Comparison of ENCODE assay signal across 36 cellular contexts in the genomic region with DNA sequence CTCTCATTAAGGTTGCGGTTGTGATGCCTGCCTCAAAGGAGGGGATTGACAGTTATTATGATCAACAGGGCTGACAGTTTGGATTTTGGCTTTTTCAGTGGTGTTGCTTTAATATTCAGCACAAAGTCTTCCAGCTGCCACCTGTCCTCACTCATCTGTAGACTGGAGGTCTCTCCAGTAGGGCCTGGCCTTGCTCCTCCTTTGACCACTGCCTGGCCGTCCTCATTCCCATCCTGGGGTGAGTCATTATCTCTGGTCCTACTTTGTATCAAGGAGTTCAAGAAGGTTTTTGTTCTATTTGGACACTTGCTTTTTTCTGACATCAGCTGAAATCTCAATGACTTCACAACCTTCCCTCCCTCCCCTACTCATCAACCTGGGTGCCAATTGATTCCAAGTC.
"Had no signal": no experiment of that assay in that cellular context is flagged by ENCODE, and none has a peak within 500 bp of the region (broad histone marks: within the 10 kb centered on the region; RNA-seq: fewer than 3 reads in every experiment).

No MANE protein-coding gene starts in this region.

- H3K4me3 Mint-ChIP-seq: activated B cell treated with CpG ODN at 0.5 μM for 24 hours; activated CD4-positive, alpha-beta memory T cell treated with anti-CD3 and anti-CD28 coated beads for 36 hours; activated CD4-positive, alpha-beta T cell treated with anti-CD3 and anti-CD28 coated beads for 36 hours; activated CD4-positive, alpha-beta T cell treated with anti-CD3 and anti-CD28 coated beads, Interleukin-2, amount 10 ng/mL, durations not matched to agents 24 days and 14 days; activated CD8-positive, alpha-beta memory T cell treated with anti-CD3 and anti-CD28 coated beads, Interleukin-2, amount 10 ng/mL, durations not matched to agents 7 days and 5 days; activated CD8-positive, alpha-beta T cell treated with anti-CD3 and anti-CD28 coated beads, Interleukin-2, amount 10 ng/mL, durations not matched to agents 7 days and 5 days; activated naive CD4-positive, alpha-beta T cell treated with anti-CD3 and anti-CD28 coated beads for 36 hours; activated naive CD4-positive, alpha-beta T cell treated with anti-CD3 and anti-CD28 coated beads, Interleukin-2, amount 50 U/mL, for 24 hours; activated naive CD8-positive, alpha-beta T cell treated with anti-CD3 and anti-CD28 coated beads for 36 hours; activated naive CD8-positive, alpha-beta T cell treated with anti-CD3 and anti-CD28 coated beads, Interleukin-2, amount 50 U/mL, for 24 hours; activated T-helper 1 cell treated with anti-CD3 and anti-CD28 coated beads, Interleukin-12 subunit alpha, Interleukin-12 subunit beta, Interleukin-2, Interleukin-4 antibody, amounts not matched to agents 30 ng/mL and 10 ng/mL and 1 ng/mL, durations not matched to agents 14 hours and 24 hours and 36 hours; brain; effector memory CD8-positive, alpha-beta T cell; T-helper 17 cell; T-helper 2 cell treated with Interferon-gamma antibody and Interleukin-4, amounts not matched to agents 5 μg/mL and 100 μg/mL, for 36 hours had no signal

- H3K4me1 Mint-ChIP-seq: activated B cell treated with CpG ODN at 0.5 μM for 24 hours; activated CD4-positive, alpha-beta T cell treated with anti-CD3 and anti-CD28 coated beads for 36 hours; activated CD4-positive, alpha-beta T cell treated with anti-CD3 and anti-CD28 coated beads, Interleukin-2, amount 10 ng/mL, durations not matched to agents 24 days and 14 days; activated CD8-positive, alpha-beta memory T cell treated with anti-CD3 and anti-CD28 coated beads, Interleukin-2, amount 10 ng/mL, durations not matched to agents 7 days and 5 days; activated naive CD4-positive, alpha-beta T cell treated with anti-CD3 and anti-CD28 coated beads, Interleukin-2, amount 50 U/mL, for 24 hours; activated naive CD8-positive, alpha-beta T cell treated with anti-CD3 and anti-CD28 coated beads for 36 hours; activated naive CD8-positive, alpha-beta T cell treated with anti-CD3 and anti-CD28 coated beads, Interleukin-2, amount 50 U/mL, for 24 hours; brain had no signal

- ATAC-seq: activated CD4-positive, alpha-beta T cell treated with anti-CD3 and anti-CD28 coated beads for 36 hours; activated CD4-positive, CD25-positive, alpha-beta regulatory T cell treated with anti-CD3 and anti-CD28 coated beads, Interleukin-2, amount 50 U/mL, for 24 hours; activated CD8-positive, alpha-beta memory T cell treated with anti-CD3 and anti-CD28 coated beads, Interleukin-2, amount 10 ng/mL, durations not matched to agents 7 days and 5 days; activated CD8-positive, alpha-beta T cell treated with anti-CD3 and anti-CD28 coated beads, Interleukin-2, amount 10 ng/mL, durations not matched to agents 7 days and 5 days; activated naive CD8-positive, alpha-beta T cell treated with anti-CD3 and anti-CD28 coated beads, Interleukin-2, amount 50 U/mL, for 24 hours; effector memory CD8-positive, alpha-beta T cell; foreskin keratinocyte; gastrocnemius medialis; T-helper 17 cell had no signal

- H3K4me1 ChIP-seq: adrenal gland, ascending aorta, breast epithelium, colonic mucosa, esophagus muscularis mucosa, foreskin keratinocyte, gastrocnemius medialis had no signal

- H3K9me3 Mint-ChIP-seq: activated B cell treated with CpG ODN at 0.5 μM for 24 hours; activated CD4-positive, alpha-beta memory T cell treated with anti-CD3 and anti-CD28 coated beads for 36 hours; activated CD4-positive, alpha-beta T cell treated with anti-CD3 and anti-CD28 coated beads, Interleukin-2, amount 10 ng/mL, durations not matched to agents 24 days and 14 days; activated naive CD4-positive, alpha-beta T cell treated with anti-CD3 and anti-CD28 coated beads for 36 hours; activated naive CD4-positive, alpha-beta T cell treated with anti-CD3 and anti-CD28 coated beads, Interleukin-2, amount 50 U/mL, for 24 hours; activated naive CD8-positive, alpha-beta T cell treated with anti-CD3 and anti-CD28 coated beads for 36 hours; activated naive CD8-positive, alpha-beta T cell treated with anti-CD3 and anti-CD28 coated beads, Interleukin-2, amount 50 U/mL, for 24 hours; activated T-helper 1 cell treated with anti-CD3 and anti-CD28 coated beads, Interleukin-12 subunit alpha, Interleukin-12 subunit beta, Interleukin-2, Interleukin-4 antibody, amounts not matched to agents 30 ng/mL and 10 ng/mL and 1 ng/mL, durations not matched to agents 14 hours and 24 hours and 36 hours; activated T-helper 2 cell treated with anti-CD3 and anti-CD28 coated beads, Interferon-gamma antibody, Interleukin-2, Interleukin-4, amounts not matched to agents 10 μg/mL and 5 μg/mL and 100 μg/mL, durations not matched to agents 14 hours and 24 hours and 36 hours; effector memory CD8-positive, alpha-beta T cell; T-helper 2 cell treated with Interferon-gamma antibody and Interleukin-4, amounts not matched to agents 5 μg/mL and 100 μg/mL, for 36 hours had no signal

- H3K27ac ChIP-seq: adrenal gland, ascending aorta, breast epithelium, cardiac muscle cell, colonic mucosa, esophagus muscularis mucosa, foreskin keratinocyte, gastrocnemius medialis, WERI-Rb-1 had no signal

- H3K36me3 Mint-ChIP-seq: activated CD4-positive, alpha-beta memory T cell treated with anti-CD3 and anti-CD28 coated beads for 36 hours; activated CD8-positive, alpha-beta memory T cell treated with anti-CD3 and anti-CD28 coated beads, Interleukin-2, amount 10 ng/mL, durations not matched to agents 7 days and 5 days; activated naive CD4-positive, alpha-beta T cell treated with anti-CD3 and anti-CD28 coated beads, Interleukin-2, amount 50 U/mL, for 24 hours; activated naive CD8-positive, alpha-beta T cell treated with anti-CD3 and anti-CD28 coated beads for 36 hours; brain had no signal

- H3K27me3 ChIP-seq: adrenal gland, ascending aorta, breast epithelium, cardiac muscle cell, colonic mucosa, esophagus muscularis mucosa, foreskin keratinocyte, gastrocnemius medialis had no signal

- H3K27me3 Mint-ChIP-seq: brain had no signal

- H3K36me3 ChIP-seq: adrenal gland, ascending aorta, breast epithelium, cardiac muscle cell, colonic mucosa, esophagus muscularis mucosa, gastrocnemius medialis, WERI-Rb-1 had no signal

- H3K4me3 ChIP-seq: adrenal gland, ascending aorta, breast epithelium, cardiac muscle cell, colonic mucosa, esophagus muscularis mucosa, gastrocnemius medialis had no signal

- DNase-seq: activated B cell treated with CpG ODN at 0.5 μM for 24 hours; activated CD4-positive, alpha-beta memory T cell treated with anti-CD3 and anti-CD28 coated beads for 36 hours; activated CD4-positive, alpha-beta T cell treated with anti-CD3 and anti-CD28 coated beads for 36 hours; activated CD4-positive, alpha-beta T cell treated with anti-CD3 and anti-CD28 coated beads, Interleukin-2, amount 10 ng/mL, durations not matched to agents 24 days and 14 days; activated CD8-positive, alpha-beta memory T cell treated with anti-CD3 and anti-CD28 coated beads, Interleukin-2, amount 10 ng/mL, durations not matched to agents 7 days and 5 days; activated CD8-positive, alpha-beta memory T cell treated with anti-CD3 and anti-CD28 coated beads, Interleukin-2, amount 50 U/mL, for 4 hours; activated CD8-positive, alpha-beta T cell treated with anti-CD3 and anti-CD28 coated beads, Interleukin-2, amount 10 ng/mL, durations not matched to agents 7 days and 5 days; activated effector memory CD4-positive, alpha-beta T cell treated with anti-CD3 and anti-CD28 coated beads, Interleukin-2, amount 50 U/mL, for 16 hours; activated naive CD4-positive, alpha-beta T cell treated with anti-CD3 and anti-CD28 coated beads for 36 hours; activated naive CD8-positive, alpha-beta T cell treated with anti-CD3 and anti-CD28 coated beads for 36 hours; activated naive CD8-positive, alpha-beta T cell treated with anti-CD3 and anti-CD28 coated beads, Interleukin-2, amount 50 U/mL, for 24 hours; activated T-cell treated with anti-CD3 and anti-CD28 coated beads, Interleukin-2, amount 50 U/mL, for 1 hour; activated T-cell treated with anti-CD3 and anti-CD28 coated beads, Interleukin-2, amount 50 U/mL, for 48 hours; adrenal gland; central memory CD4-positive, alpha-beta T cell; cerebellar nuclear complex; colonic mucosa; effector memory CD8-positive, alpha-beta T cell; erythroblast; gastrocnemius medialis; glutamatergic neuron; T-helper 1 cell; T-helper 17 cell; T1000; WERI-Rb-1 had no signal

- H3K27ac Mint-ChIP-seq: activated B cell treated with CpG ODN at 0.5 μM for 24 hours; activated CD4-positive, alpha-beta memory T cell treated with anti-CD3 and anti-CD28 coated beads for 36 hours; activated CD4-positive, alpha-beta T cell treated with anti-CD3 and anti-CD28 coated beads for 36 hours; activated CD4-positive, alpha-beta T cell treated with anti-CD3 and anti-CD28 coated beads, Interleukin-2, amount 10 ng/mL, durations not matched to agents 24 days and 14 days; activated CD8-positive, alpha-beta memory T cell treated with anti-CD3 and anti-CD28 coated beads, Interleukin-2, amount 10 ng/mL, durations not matched to agents 7 days and 5 days; activated CD8-positive, alpha-beta T cell treated with anti-CD3 and anti-CD28 coated beads, Interleukin-2, amount 10 ng/mL, durations not matched to agents 7 days and 5 days; activated naive CD4-positive, alpha-beta T cell treated with anti-CD3 and anti-CD28 coated beads for 36 hours; activated naive CD4-positive, alpha-beta T cell treated with anti-CD3 and anti-CD28 coated beads, Interleukin-2, amount 50 U/mL, for 24 hours; activated naive CD8-positive, alpha-beta T cell treated with anti-CD3 and anti-CD28 coated beads for 36 hours; activated naive CD8-positive, alpha-beta T cell treated with anti-CD3 and anti-CD28 coated beads, Interleukin-2, amount 50 U/mL, for 24 hours; activated T-helper 2 cell treated with anti-CD3 and anti-CD28 coated beads, Interferon-gamma antibody, Interleukin-2, Interleukin-4, amounts not matched to agents 10 μg/mL and 5 μg/mL and 100 μg/mL, durations not matched to agents 14 hours and 24 hours and 36 hours; brain; effector memory CD8-positive, alpha-beta T cell; T-helper 17 cell; T-helper 2 cell treated with Interferon-gamma antibody and Interleukin-4, amounts not matched to agents 5 μg/mL and 100 μg/mL, for 36 hours had no signal

- H3K9me3 ChIP-seq: adrenal gland, ascending aorta, breast epithelium, colonic mucosa, esophagus muscularis mucosa, gastrocnemius medialis had no signal
